14 cellular contexts compared by ENCODE assay signal in the genomic region with DNA sequence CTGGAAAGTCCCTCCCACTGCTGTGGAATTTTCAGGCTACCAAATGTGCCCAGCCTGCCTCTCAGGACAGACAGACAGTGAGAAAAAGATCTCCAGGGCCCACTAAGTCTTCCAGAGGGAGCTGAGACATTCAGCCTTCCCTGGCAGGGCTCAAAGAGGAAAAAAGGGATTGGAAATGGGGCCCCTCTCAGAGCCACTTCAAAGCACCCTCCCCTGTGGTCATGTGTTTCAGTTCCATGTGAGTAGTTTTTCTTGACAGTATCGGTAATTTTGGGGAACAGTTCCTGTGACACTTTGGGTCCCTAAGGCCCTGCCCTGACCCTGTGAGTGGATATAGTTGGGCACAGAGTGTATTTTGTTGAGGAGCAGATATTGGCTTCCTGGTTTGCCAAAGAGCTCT. TPM values are rescaled to one million over a fixed set of nuclear protein-coding genes. Genes with fewer than 3 reads are reported as not detected.
DNase-seq lines count a peak whose midpoint lies in the region; ATAC-seq, FAIRE-seq and TF ChIP-seq lines count a peak whose summit lies in the region.
"Had no signal": no experiment of that assay in that cellular context is flagged by ENCODE, and none has a peak within 500 bp of the region (broad histone marks: within the 10 kb centered on the region; RNA-seq: fewer than 3 reads in every experiment).

No MANE protein-coding gene starts in this region.

- peaks cover 65% of the 10 kb centered on the region for H4K20me1 ChIP-seq in K562 (replicated peaks; ENCODE audit: control insufficient read depth, insufficient read depth, low read length)

- H3K4me1 Mint-ChIP-seq in stimulated activated naive B cell treated with anti-CD40 and anti-IgM and Interleukin-4, amounts not matched to agents 10 μg/mL and 1 μg/mL and 100 μg/mL, for 72 hours, result peaks cover 53 to 70% of the 10 kb centered on the region in 2 donors

- TF ChIP-seq CTCF in right atrium auricular region (IDR thresholded peaks at IDR 0.05), result no peak
- TF ChIP-seq CTCF in K562 (IDR thresholded peaks at IDR 0.05 in 2 of 3, conservative IDR thresholded peaks at IDR 0.05 in 1 of 3; ENCODE audit: insufficient read depth in 2 of 3, low read depth in 1 of 3, low read length in 3 of 3), result no peak

- H3K4me1 ChIP-seq in right atrium auricular region, result peaks cover 0 to 88% of the 10 kb centered on the region in 2 donors
- peaks cover 33 to 56% of the 10 kb centered on the region in 2 experiments for H3K4me1 ChIP-seq in K562 (replicated peaks in 1 of 2; ENCODE audit: control insufficient read depth in 2 of 2, insufficient read depth in 2 of 2, low read length in 2 of 2)

- H3K4me3 Mint-ChIP-seq in stimulated activated naive B cell treated with anti-CD40 and anti-IgM and Interleukin-4, amounts not matched to agents 10 μg/mL and 1 μg/mL and 100 μg/mL, for 72 hours, result peak overlapping the region; percentile 17 to 37

- intact Hi-C loops in Right ventricle myocardium inferior (cut with DNase I) (no loop called here), K562 (cut with micrococcal nuclease) (loop anchor here (10.0 kb wide), 1 partner anchor 125 kb away; no protein-coding TSS in a partner anchor)

- DNase-seq in right atrium auricular region (ENCODE audit: low spot score) (no peak), Right ventricle myocardium inferior (ENCODE audit: missing footprints) (no peak), K562 (ENCODE audit: extremely low read depth in 1 of 4, low spot score in 3 of 4) (no peak), NCI-H82 (lab: John Stamatoyannopoulos, UW) (no peak)
- DNase-seq in stimulated activated naive B cell treated with anti-CD40 and anti-IgM and Interleukin-4, amounts not matched to agents 10 μg/mL and 1 μg/mL and 100 μg/mL, for 72 hours, result no peak
- DNase-seq: amygdala; cortex of kidney; DMS79; stimulated activated CD4-positive, alpha-beta T cell treated with anti-CD3 and anti-CD28 coated beads, Interleukin-15, amount 100 ng/mL, for 24 hours had no signal

- H3K4me3 ChIP-seq in right atrium auricular region, result no peak overlapping the region
- no peak overlapping the region for H3K4me3 ChIP-seq in K562

- H3K9me3 Mint-ChIP-seq in stimulated activated naive B cell treated with anti-CD40 and anti-IgM and Interleukin-4, amounts not matched to agents 10 μg/mL and 1 μg/mL and 100 μg/mL, for 72 hours, result no peaks in the 10 kb centered on the region

- no peaks in the 10 kb centered on the region for H3K27me3 Mint-ChIP-seq in stimulated activated naive B cell treated with anti-CD40 and anti-IgM and Interleukin-4, amounts not matched to agents 10 μg/mL and 1 μg/mL and 100 μg/mL, for 72 hours

- H3K27me3 ChIP-seq in right atrium auricular region (no peaks in the 10 kb centered on the region), K562 (ENCODE audit: control insufficient read depth in 2 of 2, insufficient read depth in 2 of 2, low read length in 2 of 2) (no peaks in the 10 kb centered on the region)

- H3K4me2 ChIP-seq in K562 (ENCODE audit: insufficient read depth, low read length), result no peak overlapping the region

- no peaks in the 10 kb centered on the region for H3K9me3 ChIP-seq in right atrium auricular region
- no peaks in the 10 kb centered on the region for H3K9me3 ChIP-seq in K562 (replicated peaks; ENCODE audit: control insufficient read depth, insufficient read depth, low read depth, low read length)

- ATAC-seq in Right ventricle myocardium inferior (no peak), HG02981 (IDR thresholded peaks at IDR 0.05; ENCODE audit: unreplicated experiment) (peak; percentile 29), K562 (no peak), GM18498 (IDR thresholded peaks at IDR 0.05; ENCODE audit: unreplicated experiment) (no peak), GM21528 (IDR thresholded peaks at IDR 0.05; ENCODE audit: low FRiP score, unreplicated experiment) (no peak)
- ATAC-seq in stimulated activated naive B cell treated with anti-CD40 and anti-IgM and Interleukin-4, amounts not matched to agents 10 μg/mL and 1 μg/mL and 100 μg/mL, for 72 hours (replicated peaks), result peak; percentile 68 to 76

- peak overlapping the region; percentile 26 to 31 for H3K27ac ChIP-seq in right atrium auricular region
- 0 out of 3 replicates have a peak overlapping the region, but pooled peaks have one; percentile 16 for H3K27ac ChIP-seq in K562 (ENCODE audit: extremely low read depth, low read depth, low read length)
- H3K27ac ChIP-seq: parathyroid adenoma had no signal

- H3K9ac ChIP-seq in K562 (ENCODE audit: insufficient read depth in 1 of 2, low read depth in 2 of 2, low read length in 2 of 2), result peak overlapping the region in 1 of 2 experiments; percentile 62; a peak in 1 of 4 replicates
- H3K9ac ChIP-seq: parathyroid adenoma had no signal

- FAIRE-seq in K562 (lab: Jason Lieb, UNC), result no peak
- FAIRE-seq: GM12892 had no signal

- H3K36me3 Mint-ChIP-seq in stimulated activated naive B cell treated with anti-CD40 and anti-IgM and Interleukin-4, amounts not matched to agents 10 μg/mL and 1 μg/mL and 100 μg/mL, for 72 hours, result peaks cover 7 to 19% of the 10 kb centered on the region in 2 donors

- H3K36me3 ChIP-seq in right atrium auricular region (no peaks in the 10 kb centered on the region), K562 (ENCODE audit: control insufficient read depth, insufficient read depth, low read length) (peaks cover 61% of the 10 kb centered on the region; the same call in 2 of the 3 replicates)

- peak overlapping the region; percentile 62 for H3K27ac Mint-ChIP-seq in stimulated activated naive B cell treated with anti-CD40 and anti-IgM and Interleukin-4, amounts not matched to agents 10 μg/mL and 1 μg/mL and 100 μg/mL, for 72 hours

- H3K79me2 ChIP-seq in K562 (ENCODE audit: control insufficient read depth, insufficient read depth, low read length), result peaks cover 99% of the 10 kb centered on the region

- POLR2A ChIA-PET in K562 (lab: Yijun Ruan, JAX), result interaction anchor here (0.6 to 3.3 kb wide), 5 partner anchors 11 to 143 kb away, joined by 3 to 32 read pairs (median 4); no protein-coding TSS in a partner anchor

- CTCF ChIA-PET in K562 (lab: Yijun Ruan, JAX; ENCODE audit: low intra/inter-chr PET ratio), result no interaction called here

- no peak for TF ChIP-seq POLR2A in K562 (conservative IDR thresholded peaks at IDR 0.05)

- no TSS peak for BruUV-seq in K562 (replicated peaks; lab: Mats Ljungman, UMichigan)

- in situ Hi-C loops in K562 (cut with MboI), result no loop called here

- no peak for TF ChIP-seq EP300 in K562 (IDR thresholded peaks at IDR 0.05; ENCODE audit: low read length)

- peaks cover 8% of the 10 kb centered on the region for H3K9me1 ChIP-seq in K562 (ENCODE audit: control insufficient read depth, insufficient read depth, low read length)

- no peak overlapping the region for H2AFZ ChIP-seq in K562 (ENCODE audit: low read depth, low read length)
- H2AFZ ChIP-seq: parathyroid adenoma had no signal

- TF ChIP-seq RAD21 in K562 (CRISPR knock-in tag; conservative IDR thresholded peaks at IDR 0.05 in 1 of 2, IDR thresholded peaks at IDR 0.05 in 1 of 2), result no peak

- WGBS in K562 (ENCODE audit: insufficient coverage, low coverage, missing lambda C conversion rate), result 45% methylated on average over 1 of the region's 1 CpG

TF ChIP-seq in K562, 482 proteins besides CTCF, POLR2A, EP300 and RAD21:
- TF ChIP-seq ZNF75A (CRISPR knock-in tag; IDR thresholded peaks at IDR 0.05) (no peak), MTA1 (IDR thresholded peaks at IDR 0.05; ENCODE audit: borderline replicate concordance) (no peak), CBX5 (IDR thresholded peaks at IDR 0.05; ENCODE audit: borderline replicate concordance, low read depth) (no peak)

RNA-seq across cellular contexts. Expression of gene LARP1, which starts 25.0 kb away (rescaled TPM):
- 10 to 100 TPM; 92.4 to 98.1 TPM for total RNA-seq in right atrium auricular region
- 147 TPM for total RNA-seq in Right ventricle myocardium inferior
- total RNA-seq in K562 (2011; cell fraction: chromatin; rRNA removed; ENCODE audit: low replicate concordance), result 329 and 371 TPM in 2 replicates
- 172 and 190 TPM in 2 replicates for total RNA-seq in K562 (2011; cell fraction: nucleolus; rRNA removed)
- total RNA-seq in K562 (2011; cell fraction: nucleoplasm; rRNA removed), result 207 and 246 TPM in 2 replicates
- total RNA-seq in K562 (2014; rRNA removed), result 80.4 and 108 TPM in 2 replicates
- 103 and 123 TPM in 2 replicates for total RNA-seq in K562 (2014; rRNA removed; fragmentation: Illumina TruSeq; extraction: Trizol)
- 92.0 and 99.1 TPM in 2 replicates for total RNA-seq in K562 (2015; rRNA removed; fragmentation: Illumina TruSeq; extraction: Trizol)
- 267 and 300 TPM in 2 replicates for total RNA-seq in K562 (2021)
- 74.2 and 82.6 TPM in 2 replicates for polyA plus RNA-seq in K562 (2011; rRNA removed)
- 50.4 and 50.8 TPM in 2 replicates for polyA plus RNA-seq in K562 (2011; cell fraction: cytosol; rRNA removed)
- polyA plus RNA-seq in K562 (2011; cell fraction: nucleus; rRNA removed), result 249 and 279 TPM in 2 replicates
- polyA plus RNA-seq in K562 (2012), result 72.9 and 116 TPM in 2 replicates
- polyA plus RNA-seq in K562 (2014; fragmentation: Illumina TruSeq; extraction: Trizol), result 184 and 201 TPM in 2 replicates
- 10 to 100 TPM; 22.6 to 54.7 TPM for polyA plus RNA-seq in K562 (2014; fragmentation: Nextera tagmentation; extraction: Ambion mirVana)
- polyA plus RNA-seq in K562 (2014; rRNA removed), result 113 and 114 TPM in 2 replicates
- polyA minus RNA-seq in K562 (2011; rRNA and poly(A)+ RNA removed), result 95.4 and 99.1 TPM in 2 replicates
- 92.4 and 104 TPM in 2 replicates for polyA minus RNA-seq in K562 (2011; cell fraction: cytosol; rRNA and poly(A)+ RNA removed)
- polyA minus RNA-seq in K562 (2011; cell fraction: nucleus; rRNA and poly(A)+ RNA removed), result 77.0 and 118 TPM in 2 replicates

Comparison
In these comparisons a context has a peak if more than half of its experiments do, and no peak if none do; other contexts are left out.
1. ATAC-seq: peak in HG02981 (single experiment) and stimulated activated naive B cell treated with anti-CD40 and anti-IgM and Interleukin-4, amounts not matched to agents 10 μg/mL and 1 μg/mL and 100 μg/mL, for 72 hours (2 of 2); none in Right ventricle myocardium inferior (single experiment), K562 (single experiment), GM18498 (single experiment) and GM21528 (single experiment).